ENCODE assay signal across 21 cellular contexts in the genomic region with DNA sequence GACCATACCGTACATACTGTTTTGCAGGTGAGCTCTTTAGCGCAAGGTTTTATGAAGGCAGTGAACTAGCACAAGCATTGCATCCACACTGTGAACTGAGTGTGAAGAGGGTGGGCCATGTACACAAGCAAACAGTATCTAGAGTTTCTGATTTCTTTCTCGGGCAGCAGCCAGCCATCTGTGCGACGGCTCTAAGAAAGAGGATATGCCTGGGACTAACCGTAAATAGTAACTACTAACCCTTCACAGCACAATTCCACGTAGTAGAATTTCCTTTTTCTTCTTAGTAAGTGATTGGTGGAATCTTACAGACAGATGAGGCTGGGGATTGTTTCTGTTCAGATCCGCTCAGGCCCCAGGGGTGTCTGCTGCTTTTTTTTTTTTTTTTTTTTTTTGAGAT.
DNase-seq lines count a peak whose midpoint lies in the region; ATAC-seq and TF ChIP-seq lines count a peak whose summit lies in the region.
"Had no signal": no experiment of that assay in that cellular context is flagged by ENCODE, and none has a peak within 500 bp of the region (broad histone marks: within the 10 kb centered on the region; RNA-seq: fewer than 3 reads in every experiment).

No MANE protein-coding gene starts in this region.

- intact Hi-C loops in vagina (cut with DNase I), result no loop called here

- H4K20me1 ChIP-seq in BLaER1, result no peaks in the 10 kb centered on the region

- H3K36me3 ChIP-seq in BLaER1 (no peaks in the 10 kb centered on the region), vagina (no peaks in the 10 kb centered on the region)
- H3K36me3 ChIP-seq: MG63 had no signal

- H3K9ac ChIP-seq in BLaER1, result no peak overlapping the region

- TF ChIP-seq POLR2A in vagina (IDR thresholded peaks at IDR 0.05), result no peak

- H3K9me3 ChIP-seq in BLaER1 (no peaks in the 10 kb centered on the region), vagina (no peaks in the 10 kb centered on the region)
- H3K9me3 ChIP-seq: MG63 had no signal

- H3K4me3 ChIP-seq in BLaER1 (no peak overlapping the region), vagina (no peak overlapping the region)
- H3K4me3 ChIP-seq: MG63 had no signal

- H3K27ac ChIP-seq in BLaER1, result no peak overlapping the region
- no peak overlapping the region for H3K27ac ChIP-seq in vagina
- H3K27ac ChIP-seq in substantia nigra (ENCODE audit: low read depth, low read length, poor library complexity, severe bottlenecking), result no peak overlapping the region

- peak; percentile 58 for DNase-seq in DMS 273 (lab: John Stamatoyannopoulos, UW; ENCODE audit: unreplicated experiment)
- DNase-seq in NCI-H2171 treated with DMSO at 0.1 percent for 48 hours (lab: John Stamatoyannopoulos, UW), result peak; percentile 88
- peak; percentile 80 for DNase-seq in left kidney (ENCODE audit: low read depth, low spot score)
- DNase-seq in vagina (ENCODE audit: extremely low spot score in 2 of 2), result no peak
- DNase-seq in HuH-7.5 (ENCODE audit: low spot score), result no peak
- DNase-seq in substantia nigra (lab: John Stamatoyannopoulos, UW), result no peak
- DNase-seq: Calu3; H7; IMR-90; KG1; MG63; NCI-H1417 treated with DMSO at 0.1 percent for 48 hours; NCI-H2081 treated with DMSO at 0.1 percent for 48 hours; NCI-H345; NCI-H69; NK-92 treated with Interleukin-12 subunit alpha and Interleukin-12 subunit beta, amount 100 ng/mL, for 24 hours; PC-3; T-helper 17 cell had no signal

- H3K4me1 ChIP-seq in BLaER1 (no peaks in the 10 kb centered on the region), vagina (no peaks in the 10 kb centered on the region)

- no peak for ATAC-seq in HG02678 (IDR thresholded peaks at IDR 0.05; ENCODE audit: unreplicated experiment)
- ATAC-seq: PC-3, SK-N-SH treated with all-trans-retinoic acid at 6 μM for 48 hours, T-helper 17 cell had no signal

- 0 out of 2 replicates have a peak overlapping the region, but pooled peaks have one; percentile 16 for H3K4me2 ChIP-seq in BLaER1

- no peak for TF ChIP-seq CTCF in vagina (IDR thresholded peaks at IDR 0.05)

- H3K27me3 ChIP-seq in BLaER1 (no peaks in the 10 kb centered on the region), vagina (no peaks in the 10 kb centered on the region)

Comparison
In these comparisons a context has a peak if more than half of its experiments do, and no peak if none do; other contexts are left out.
1. DNase-seq: peak in DMS 273 (single experiment), NCI-H2171 treated with DMSO at 0.1 percent for 48 hours (single experiment) and left kidney (single experiment); none in vagina (0 of 2), HuH-7.5 (single experiment) and substantia nigra (0 of 49).